8 cellular contexts compared by ENCODE assay signal in genomic region chr7:94509264-94509878, GRCh38. TPM values are rescaled to one million over a fixed set of nuclear protein-coding genes. Genes with fewer than 3 reads are reported as not detected.
DNase-seq lines count a peak whose midpoint lies in the region; ATAC-seq and TF ChIP-seq lines count a peak whose summit lies in the region.

TSS of gene CASD1 (plus strand) at chr7:94509809. CDS start at chr7:94510085, 276 bp downstream.

- H3K27ac ChIP-seq in CD4-positive, alpha-beta memory T cell (ENCODE audit: low read depth, low read length), result peak within 1 kb of the TSS; percentile 83
- peak within 1 kb of the TSS; percentile 89 to 94 for H3K27ac ChIP-seq in testis

- peaks cover 35 to 47% (median 41%) of the 10 kb centered on the region in 4 donors for H3K4me1 Mint-ChIP-seq in CD4-positive, alpha-beta memory T cell

- no peaks in the 10 kb centered on the region for H3K9me3 Mint-ChIP-seq in CD4-positive, alpha-beta memory T cell

- H3K27me3 ChIP-seq in CD4-positive, alpha-beta memory T cell (ENCODE audit: insufficient read depth, low read length), result no peaks in the 10 kb centered on the region
- no peaks in the 10 kb centered on the region for H3K27me3 ChIP-seq in testis

- CTCF ChIA-PET in CD4-positive, alpha-beta memory T cell (lab: Charles Lee; ENCODE audit: partially characterized antibody), result no interaction called here

- TF ChIP-seq CTCF in omental fat pad (IDR thresholded peaks at IDR 0.05) (no peak), testis (IDR thresholded peaks at IDR 0.05) (no peak)

- ATAC-seq in GM19351 (IDR thresholded peaks at IDR 0.05; ENCODE audit: unreplicated experiment), result peak; percentile 58
- ATAC-seq in HG03469 (IDR thresholded peaks at IDR 0.05; ENCODE audit: unreplicated experiment), result peak; percentile 45
- peak; percentile 62 for ATAC-seq in omental fat pad (ENCODE audit: low FRiP score)

- 3 to 7% methylated on average over 8 to 29 of the region's 38 CpGs for WGBS in testis, 2 donors

- POLR2A ChIA-PET in CD4-positive, alpha-beta memory T cell (lab: Charles Lee; ENCODE audit: partially characterized antibody), result interaction anchor here (1.9 kb wide), 1 partner anchor 148 kb away, joined by 13 read pairs; the partner anchor contains the start of gene SGCE

- peak within 1 kb of the TSS; percentile 71 to 94 (median 91) for H3K27ac Mint-ChIP-seq in CD4-positive, alpha-beta memory T cell

- H3K9me3 ChIP-seq in CD4-positive, alpha-beta memory T cell (ENCODE audit: control insufficient read depth in 1 of 2, low read length in 2 of 2), result no peaks in the 10 kb centered on the region
- no peaks in the 10 kb centered on the region for H3K9me3 ChIP-seq in testis

- intact Hi-C loops in CD4-positive, alpha-beta memory T cell (cut with micrococcal nuclease), result loop anchor here (1.0 to 5.0 kb wide), 2 partner anchors 148 to 507 kb away; partner anchors contain the start of gene BET1
- intact Hi-C loops in testis (cut with DNase I; ENCODE audit: low total_unique reads), result no loop called here

- peaks cover 1 to 3% of the 10 kb centered on the region in 2 donors for H3K36me3 Mint-ChIP-seq in CD4-positive, alpha-beta memory T cell

- H3K27me3 Mint-ChIP-seq in CD4-positive, alpha-beta memory T cell, result no peaks in the 10 kb centered on the region

- peak within 1 kb of the TSS; percentile 70 to 88 for H3K4me3 ChIP-seq in CD4-positive, alpha-beta memory T cell (ENCODE audit: low read length in 2 of 2)
- peak within 1 kb of the TSS; percentile 82 to 84 for H3K4me3 ChIP-seq in testis

- peak within 1 kb of the TSS; percentile 83 to 94 (median 90) for H3K4me3 Mint-ChIP-seq in CD4-positive, alpha-beta memory T cell

- no peak for TF ChIP-seq POLR2A in testis (IDR thresholded peaks at IDR 0.05)

- peaks cover 39% of the 10 kb centered on the region for H3K4me1 ChIP-seq in CD4-positive, alpha-beta memory T cell (ENCODE audit: insufficient read depth, low read length)
- peaks cover 22% of the 10 kb centered on the region for H3K4me1 ChIP-seq in testis

- DNase-seq in CD4-positive, alpha-beta memory T cell, result peak; percentile 69 to 78 (median 72)
- peak; percentile 39 for DNase-seq in RPMI7951 (ENCODE audit: low read depth)
- peak; percentile 86 for DNase-seq in activated effector memory CD4-positive, alpha-beta T cell treated with anti-CD3 and anti-CD28 coated beads, Interleukin-2, amount 50 U/mL, for 16 hours
- DNase-seq in globus pallidus (ENCODE audit: low spot score), result peak; percentile 70
- no peak for DNase-seq in omental fat pad (ENCODE audit: low spot score)
- DNase-seq in testis, result peak; percentile 79

- H3K36me3 ChIP-seq in CD4-positive, alpha-beta memory T cell (ENCODE audit: insufficient read depth, low read length), result no peaks in the 10 kb centered on the region
- H3K36me3 ChIP-seq in testis (ENCODE audit: low read depth, missing control alignments), result no peaks in the 10 kb centered on the region

RNA-seq across cellular contexts. Expression of gene CASD1, which starts in this region (rescaled TPM):
- 10 to 100 TPM; 27.3 to 29.3 TPM for total RNA-seq in CD4-positive, alpha-beta memory T cell
- polyA plus RNA-seq in CD4-positive, alpha-beta memory T cell, result 10 to 100 TPM in 1 of 2 donors, 1 to 10 TPM in 1; 8.3 to 14.8 TPM
- total RNA-seq in RPMI7951 (2014; rRNA removed; shearing (Covaris generic)), result 8.8 and 11.9 TPM in 2 replicates
- 10 to 100 TPM; 19.1 to 34.5 (median 23.3) TPM for total RNA-seq in omental fat pad
- total RNA-seq in testis, result 10 to 100 TPM; 47.1 to 47.4 TPM
- polyA plus RNA-seq in testis (ENCODE audit: insufficient read depth, low read depth, low replicate concordance), result 20.5 TPM
